Comparison of ENCODE assay signal across 20 cellular contexts in genomic region chr1:12080773-12081556, GRCh38. TPM values are rescaled to one million over a fixed set of nuclear protein-coding genes. Genes with fewer than 3 reads are reported as not detected.
DNase-seq lines count a peak whose midpoint lies in the region; ATAC-seq, FAIRE-seq and TF ChIP-seq lines count a peak whose summit lies in the region.
"Had no signal": no experiment of that assay in that cellular context is flagged by ENCODE, and none has a peak within 500 bp of the region (broad histone marks: within the 10 kb centered on the region; RNA-seq: fewer than 3 reads in every experiment).

No MANE protein-coding gene starts in this region.

- H3K27me3 ChIP-seq in K562 (ENCODE audit: control insufficient read depth in 2 of 2, insufficient read depth in 2 of 2, low read length in 2 of 2) (no peaks in the 10 kb centered on the region), PC-9 (ENCODE audit: insufficient read depth, low read depth) (peaks cover 12% of the 10 kb centered on the region; the same call in 1 of the 2 replicates)

- peak overlapping the region; percentile 80 for H3K27ac Mint-ChIP-seq in activated CD8-positive, alpha-beta T cell treated with anti-CD3 and anti-CD28 coated beads for 36 hours
- no peak overlapping the region for H3K27ac Mint-ChIP-seq in activated CD8-positive, alpha-beta T cell treated with anti-CD3 and anti-CD28 coated beads, Interleukin-2, amount 10 ng/mL, durations not matched to agents 7 days and 5 days
- H3K27ac Mint-ChIP-seq in stimulated activated memory B cell treated with anti-CD40 and anti-IgM and Interleukin-4, amounts not matched to agents 10 μg/mL and 1 μg/mL and 100 μg/mL, for 72 hours, result peak overlapping the region; percentile 79
- H3K27ac Mint-ChIP-seq: CD8-positive, alpha-beta T cell had no signal

- peak; percentile 33 for FAIRE-seq in GM12891 (lab: Jason Lieb, UNC)
- no peak for FAIRE-seq in K562 (lab: Jason Lieb, UNC)
- FAIRE-seq: D721Med, H54 had no signal

- CTCF ChIA-PET in activated CD8-positive, alpha-beta T cell treated with anti-CD3 and anti-CD28 coated beads for 36 hours (lab: Charles Lee), result interaction anchor here (1.2 to 3.1 kb wide), 6 partner anchors 8 to 56 kb away, joined by 4 to 21 read pairs (median 8); no protein-coding TSS in a partner anchor
- CTCF ChIA-PET in activated CD8-positive, alpha-beta T cell treated with anti-CD3 and anti-CD28 coated beads, Interleukin-2, amount 10 ng/mL, durations not matched to agents 7 days and 5 days (lab: Charles Lee), result interaction anchor here (1.2 to 2.3 kb wide), 5 partner anchors 10 to 44 kb away, joined by 3 to 19 read pairs (median 5); no protein-coding TSS in a partner anchor
- CTCF ChIA-PET in K562 (lab: Yijun Ruan, JAX; ENCODE audit: low intra/inter-chr PET ratio) (no interaction called here), PC-9 (lab: Charles Lee) (interaction anchor here (0.6 kb wide), 1 partner anchor 1671 kb away, joined by 4 read pairs; no protein-coding TSS in a partner anchor)

- BruUV-seq in K562 (replicated peaks; lab: Mats Ljungman, UMichigan) (no TSS peak), PC-9 (replicated peaks; lab: Mats Ljungman, UMichigan) (no TSS peak)

- H2AFZ ChIP-seq in K562 (ENCODE audit: low read depth, low read length) (peak overlapping the region; percentile 87), PC-9 (no peak overlapping the region)

- no peaks in the 10 kb centered on the region for H3K9me3 ChIP-seq in K562 (replicated peaks; ENCODE audit: control insufficient read depth, insufficient read depth, low read depth, low read length)
- no peaks in the 10 kb centered on the region for H3K9me3 ChIP-seq in PC-9 (ENCODE audit: insufficient read depth, low read depth)

- no peak for ATAC-seq in activated CD8-positive, alpha-beta T cell treated with anti-CD3 and anti-CD28 coated beads for 36 hours
- ATAC-seq in activated CD8-positive, alpha-beta T cell treated with anti-CD3 and anti-CD28 coated beads, Interleukin-2, amount 10 ng/mL, durations not matched to agents 7 days and 5 days, result no peak
- ATAC-seq in K562, result peak; percentile 2; the same call in 1 of the 3 replicates
- ATAC-seq in stimulated activated memory B cell treated with anti-CD40 and anti-IgM and Interleukin-4, amounts not matched to agents 10 μg/mL and 1 μg/mL and 100 μg/mL, for 72 hours, result no peak
- ATAC-seq: CD8-positive, alpha-beta T cell; Panc1; Right ventricle myocardium inferior had no signal

- no peaks in the 10 kb centered on the region for H3K9me1 ChIP-seq in K562 (ENCODE audit: control insufficient read depth, insufficient read depth, low read length)

- no peak overlapping the region for H3K4me3 ChIP-seq in K562
- H3K4me3 ChIP-seq in PC-9, result no peak overlapping the region

- H3K9me3 Mint-ChIP-seq in activated CD8-positive, alpha-beta T cell treated with anti-CD3 and anti-CD28 coated beads for 36 hours, result peaks cover 20% of the 10 kb centered on the region
- H3K9me3 Mint-ChIP-seq in activated CD8-positive, alpha-beta T cell treated with anti-CD3 and anti-CD28 coated beads, Interleukin-2, amount 10 ng/mL, durations not matched to agents 7 days and 5 days (ENCODE audit: insufficient read depth), result peaks cover 17% of the 10 kb centered on the region
- H3K9me3 Mint-ChIP-seq in stimulated activated memory B cell treated with anti-CD40 and anti-IgM and Interleukin-4, amounts not matched to agents 10 μg/mL and 1 μg/mL and 100 μg/mL, for 72 hours, result peaks cover 11% of the 10 kb centered on the region

- H3K27ac ChIP-seq in K562 (ENCODE audit: extremely low read depth, low read depth, low read length) (peak overlapping the region; percentile 67; the same call in 1 of the 3 replicates), PC-9 (no peak overlapping the region)

- H3K4me2 ChIP-seq in K562 (ENCODE audit: insufficient read depth, low read length) (no peak overlapping the region), PC-9 (no peak overlapping the region)

- no peak overlapping the region for H3K4me3 Mint-ChIP-seq in activated CD8-positive, alpha-beta T cell treated with anti-CD3 and anti-CD28 coated beads for 36 hours
- no peak overlapping the region for H3K4me3 Mint-ChIP-seq in activated CD8-positive, alpha-beta T cell treated with anti-CD3 and anti-CD28 coated beads, Interleukin-2, amount 10 ng/mL, durations not matched to agents 7 days and 5 days
- H3K4me3 Mint-ChIP-seq in stimulated activated memory B cell treated with anti-CD40 and anti-IgM and Interleukin-4, amounts not matched to agents 10 μg/mL and 1 μg/mL and 100 μg/mL, for 72 hours, result no peak overlapping the region
- H3K4me3 Mint-ChIP-seq: CD8-positive, alpha-beta T cell had no signal

- intact Hi-C loops in activated CD8-positive, alpha-beta T cell treated with anti-CD3 and anti-CD28 coated beads for 36 hours (cut with micrococcal nuclease), result no loop called here
- intact Hi-C loops in K562 (cut with micrococcal nuclease), result no loop called here
- intact Hi-C loops in PC-9 (cut with micrococcal nuclease; ENCODE audit: unreplicated experiment), result no loop called here

- H3K9ac ChIP-seq in K562 (ENCODE audit: insufficient read depth in 1 of 2, low read depth in 2 of 2, low read length in 2 of 2), result peak overlapping the region; percentile 36 to 74; a peak in 3 of 4 replicates

- H3K36me3 Mint-ChIP-seq in activated CD8-positive, alpha-beta T cell treated with anti-CD3 and anti-CD28 coated beads for 36 hours (ENCODE audit: low read depth), result peaks cover 6% of the 10 kb centered on the region
- peaks cover 9% of the 10 kb centered on the region for H3K36me3 Mint-ChIP-seq in activated CD8-positive, alpha-beta T cell treated with anti-CD3 and anti-CD28 coated beads, Interleukin-2, amount 10 ng/mL, durations not matched to agents 7 days and 5 days (ENCODE audit: low read depth)
- H3K36me3 Mint-ChIP-seq in stimulated activated memory B cell treated with anti-CD40 and anti-IgM and Interleukin-4, amounts not matched to agents 10 μg/mL and 1 μg/mL and 100 μg/mL, for 72 hours, result peaks cover 25% of the 10 kb centered on the region
- H3K36me3 Mint-ChIP-seq: CD8-positive, alpha-beta T cell had no signal

- H3K9me2 ChIP-seq in PC-9 (ENCODE audit: insufficient read depth), result no peaks in the 10 kb centered on the region

- H4K20me1 ChIP-seq in K562 (replicated peaks; ENCODE audit: control insufficient read depth, insufficient read depth, low read length), result no peaks in the 10 kb centered on the region
- H4K20me1 ChIP-seq in PC-9 (ENCODE audit: insufficient read depth), result no peaks in the 10 kb centered on the region

- TF ChIP-seq POLR2A in GM12891 (IDR thresholded peaks at IDR 0.05; ENCODE audit: low read depth, low read length), result no peak
- no peak for TF ChIP-seq POLR2A in K562 (conservative IDR thresholded peaks at IDR 0.05)

- in situ Hi-C loops in K562 (cut with MboI), result no loop called here

- TF ChIP-seq CTCF in activated CD8-positive, alpha-beta T cell treated with anti-CD3 and anti-CD28 coated beads for 36 hours (IDR thresholded peaks at IDR 0.05), result no peak
- no peak for TF ChIP-seq CTCF in K562 (IDR thresholded peaks at IDR 0.05 in 2 of 3, conservative IDR thresholded peaks at IDR 0.05 in 1 of 3; ENCODE audit: insufficient read depth in 2 of 3, low read depth in 1 of 3, low read length in 3 of 3)
- TF ChIP-seq CTCF in PC-9 (conservative IDR thresholded peaks at IDR 0.05), result no peak

- WGBS in K562 (ENCODE audit: insufficient coverage, low coverage, missing lambda C conversion rate), result 95% methylated on average over 9 of the region's 9 CpGs

- no peak for TF ChIP-seq EP300 in K562 (IDR thresholded peaks at IDR 0.05; ENCODE audit: low read length)

- DNase-seq in activated CD8-positive, alpha-beta T cell treated with anti-CD3 and anti-CD28 coated beads for 36 hours, result no peak
- DNase-seq in activated CD8-positive, alpha-beta T cell treated with anti-CD3 and anti-CD28 coated beads, Interleukin-2, amount 10 ng/mL, durations not matched to agents 7 days and 5 days, result no peak
- no peak for DNase-seq in GM12891 (ENCODE audit: insufficient read length, low spot score)
- no peak for DNase-seq in K562 (ENCODE audit: extremely low read depth in 1 of 4, low spot score in 3 of 4)
- DNase-seq in SKM-1 treated with dmso at 0.1 percent for 144 hours (lab: John Stamatoyannopoulos, UW; ENCODE audit: unreplicated experiment), result no peak
- no peak for DNase-seq in PC-9
- DNase-seq: AML-193; CD8-positive, alpha-beta T cell; DMS79 treated with DMSO at 0.1 percent for 48 hours; GF-D8; MM.1S; NCI-H1105; NCI-H1694 treated with DMSO at 0.1 percent for 48 hours; NCI-H446 treated with DMSO at 0.1 percent for 48 hours; NCI-H748 treated with DMSO at 0.1 percent for 48 hours had no signal

- H3K4me1 Mint-ChIP-seq in activated CD8-positive, alpha-beta T cell treated with anti-CD3 and anti-CD28 coated beads for 36 hours (ENCODE audit: low read depth), result peaks cover 22% of the 10 kb centered on the region
- peaks cover 26% of the 10 kb centered on the region for H3K4me1 Mint-ChIP-seq in activated CD8-positive, alpha-beta T cell treated with anti-CD3 and anti-CD28 coated beads, Interleukin-2, amount 10 ng/mL, durations not matched to agents 7 days and 5 days (ENCODE audit: low read depth)
- H3K4me1 Mint-ChIP-seq in stimulated activated memory B cell treated with anti-CD40 and anti-IgM and Interleukin-4, amounts not matched to agents 10 μg/mL and 1 μg/mL and 100 μg/mL, for 72 hours, result peaks cover 61% of the 10 kb centered on the region

- TF ChIP-seq RAD21 in K562 (CRISPR knock-in tag; conservative IDR thresholded peaks at IDR 0.05 in 1 of 2, IDR thresholded peaks at IDR 0.05 in 1 of 2), result no peak

- peaks cover 9% of the 10 kb centered on the region; the same call in 1 of the 3 replicates for H3K79me2 ChIP-seq in K562 (ENCODE audit: control insufficient read depth, insufficient read depth, low read length)
- no peaks in the 10 kb centered on the region for H3K79me2 ChIP-seq in PC-9 (ENCODE audit: low read depth)

- no peaks in the 10 kb centered on the region for H3K27me3 Mint-ChIP-seq in activated CD8-positive, alpha-beta T cell treated with anti-CD3 and anti-CD28 coated beads for 36 hours
- H3K27me3 Mint-ChIP-seq in activated CD8-positive, alpha-beta T cell treated with anti-CD3 and anti-CD28 coated beads, Interleukin-2, amount 10 ng/mL, durations not matched to agents 7 days and 5 days (ENCODE audit: low read depth), result peaks cover 16% of the 10 kb centered on the region
- H3K27me3 Mint-ChIP-seq in stimulated activated memory B cell treated with anti-CD40 and anti-IgM and Interleukin-4, amounts not matched to agents 10 μg/mL and 1 μg/mL and 100 μg/mL, for 72 hours, result peaks cover 21% of the 10 kb centered on the region

- no peaks in the 10 kb centered on the region for H3F3A ChIP-seq in PC-9 (ENCODE audit: insufficient read depth, low read depth)

- peaks cover 26% of the 10 kb centered on the region; the same call in 1 of the 3 replicates for H3K36me3 ChIP-seq in K562 (ENCODE audit: control insufficient read depth, insufficient read depth, low read length)
- no peaks in the 10 kb centered on the region for H3K36me3 ChIP-seq in PC-9 (ENCODE audit: low read depth)

- POLR2A ChIA-PET in activated CD8-positive, alpha-beta T cell treated with anti-CD3 and anti-CD28 coated beads for 36 hours (lab: Charles Lee), result interaction anchor here (1.1 to 3.8 kb wide), 4 partner anchors 21 to 172 kb away, joined by 3 to 32 read pairs (median 4); no protein-coding TSS in a partner anchor
- POLR2A ChIA-PET in activated CD8-positive, alpha-beta T cell treated with anti-CD3 and anti-CD28 coated beads, Interleukin-2, amount 10 ng/mL, durations not matched to agents 7 days and 5 days (lab: Charles Lee), result interaction anchor here (0.7 to 4.7 kb wide), 2 partner anchors 25 to 172 kb away, joined by 3 to 26 read pairs; no protein-coding TSS in a partner anchor
- POLR2A ChIA-PET in K562 (lab: Yijun Ruan, JAX) (interaction anchor here (8.1 kb wide), 1 partner anchor 172 kb away, joined by 73 read pairs; no protein-coding TSS in a partner anchor), PC-9 (lab: Charles Lee; ENCODE audit: unreplicated experiment) (no interaction called here)

- peaks cover 34 to 45% of the 10 kb centered on the region in 2 experiments; a peak in 4 of 5 replicates for H3K4me1 ChIP-seq in K562 (replicated peaks in 1 of 2; ENCODE audit: control insufficient read depth in 2 of 2, insufficient read depth in 2 of 2, low read length in 2 of 2)
- no peaks in the 10 kb centered on the region for H3K4me1 ChIP-seq in PC-9 (replicated peaks; ENCODE audit: insufficient read depth)

RNA-seq across cellular contexts. Expression of gene TNFRSF8, which starts 17.9 kb away (rescaled TPM):
- total RNA-seq in activated CD8-positive, alpha-beta T cell treated with anti-CD3 and anti-CD28 coated beads for 36 hours, result 1 to 10 TPM; 1.5 to 1.8 TPM
- under 1 TPM; 0.95 to 0.97 TPM for total RNA-seq in activated CD8-positive, alpha-beta T cell treated with anti-CD3 and anti-CD28 coated beads, Interleukin-2, amount 10 ng/mL, durations not matched to agents 7 days and 5 days
- 54.1 TPM for polyA plus RNA-seq in GM12891 (2012; ENCODE audit: low read depth, missing spikeins)
- total RNA-seq in K562 (2011; cell fraction: chromatin; rRNA removed; ENCODE audit: low replicate concordance), result 14.4 and 37.6 TPM in 2 replicates
- total RNA-seq in K562 (2011; cell fraction: nucleolus; rRNA removed), result 36.7 and 39.3 TPM in 2 replicates
- total RNA-seq in K562 (2011; cell fraction: nucleoplasm; rRNA removed), result 23.4 and 24.7 TPM in 2 replicates
- total RNA-seq in K562 (2014; rRNA removed), result 22.2 and 27.1 TPM in 2 replicates
- 5.9 and 8.7 TPM in 2 replicates for total RNA-seq in K562 (2014; rRNA removed; fragmentation: Illumina TruSeq; extraction: Trizol)
- 17.1 and 18.9 TPM in 2 replicates for total RNA-seq in K562 (2015; rRNA removed; fragmentation: Illumina TruSeq; extraction: Trizol)
- 38.4 and 40.2 TPM in 2 replicates for total RNA-seq in K562 (2021)
- polyA plus RNA-seq in K562 (2011; rRNA removed), result 5.6 and 12.0 TPM in 2 replicates
- 10.7 and 17.1 TPM in 2 replicates for polyA plus RNA-seq in K562 (2011; cell fraction: cytosol; rRNA removed)
- polyA plus RNA-seq in K562 (2011; cell fraction: nucleus; rRNA removed), result 8.7 and 10.8 TPM in 2 replicates
- 23.2 and 39.4 TPM in 2 replicates for polyA plus RNA-seq in K562 (2012)
- 22.4 and 24.4 TPM in 2 replicates for polyA plus RNA-seq in K562 (2014; fragmentation: Illumina TruSeq; extraction: Trizol)
- polyA plus RNA-seq in K562 (2014; fragmentation: Nextera tagmentation; extraction: Ambion mirVana), result 1 to 10 TPM; 3.5 to 3.7 TPM
- 18.2 and 19.9 TPM in 2 replicates for polyA plus RNA-seq in K562 (2014; rRNA removed)
- 6.5 and 7.8 TPM in 2 replicates for polyA minus RNA-seq in K562 (2011; rRNA and poly(A)+ RNA removed)
- polyA minus RNA-seq in K562 (2011; cell fraction: cytosol; rRNA and poly(A)+ RNA removed), result 14.6 and 16.9 TPM in 2 replicates
- polyA minus RNA-seq in K562 (2011; cell fraction: nucleus; rRNA and poly(A)+ RNA removed), result 5.3 and 7.6 TPM in 2 replicates
- not detected in 2 replicates for total RNA-seq in PC-9 (2021)
- total RNA-seq: CD8-positive, alpha-beta T cell had no signal
